Comparison of ENCODE assay signal across 16 cellular contexts in the genomic region with DNA sequence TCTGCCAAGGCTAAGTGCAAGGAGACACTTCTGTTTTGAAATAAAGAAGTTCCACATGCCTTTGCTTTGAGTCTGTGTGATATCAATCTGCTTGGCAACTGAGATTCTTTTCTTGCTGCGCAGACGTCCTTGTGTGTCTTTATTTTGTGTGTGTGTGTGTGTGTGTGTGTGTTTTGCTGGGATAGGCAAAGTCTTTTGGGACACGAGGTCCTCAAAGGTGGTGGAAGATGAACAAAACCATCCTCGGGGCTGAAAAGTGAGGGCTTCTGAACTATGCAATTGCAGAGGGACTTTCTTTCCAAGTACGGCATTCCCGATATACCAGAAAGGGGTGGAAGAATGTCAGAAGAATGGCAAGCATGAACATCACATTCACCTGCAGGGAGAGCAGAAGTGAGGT. TPM values are rescaled to one million over a fixed set of nuclear protein-coding genes. Genes with fewer than 3 reads are reported as not detected.
DNase-seq lines count a peak whose midpoint lies in the region; ATAC-seq and TF ChIP-seq lines count a peak whose summit lies in the region.
"Had no signal": no experiment of that assay in that cellular context is flagged by ENCODE, and none has a peak within 500 bp of the region (broad histone marks: within the 10 kb centered on the region; RNA-seq: fewer than 3 reads in every experiment).

No MANE protein-coding gene starts in this region.

- DNase-seq in cardiac septum (ENCODE audit: low spot score) (peak; percentile 29), Right ventricle myocardium inferior (ENCODE audit: missing footprints) (no peak), RWPE1 (ENCODE audit: low spot score) (no peak), esophagus squamous epithelium (lab: John Stamatoyannopoulos, UW) (no peak), NOMO-1 treated with DMSO at 0.1 percent for 48 hours (lab: John Stamatoyannopoulos, UW; ENCODE audit: unreplicated experiment) (no peak), ACHN (no peak), GM19238 (ENCODE audit: insufficient read length, low spot score) (no peak)
- DNase-seq: colonic mucosa, foreskin fibroblast, NCI-H1694 treated with DMSO at 0.1 percent for 48 hours, NCI-H226, nucleus accumbens, right lobe of liver, stomach had no signal

- TF ChIP-seq POLR2A in esophagus squamous epithelium (IDR thresholded peaks at IDR 0.05), result no peak

- intact Hi-C loops in cardiac septum (cut with DNase I), result loop anchor here (5.0 kb wide), 1 partner anchor 45 kb away; no protein-coding TSS in a partner anchor
- intact Hi-C loops in Right ventricle myocardium inferior (cut with DNase I), result no loop called here
- intact Hi-C loops in esophagus squamous epithelium (cut with DNase I), result no loop called here

- no peaks in the 10 kb centered on the region for H3K27me3 ChIP-seq in esophagus squamous epithelium
- no peaks in the 10 kb centered on the region for H3K27me3 ChIP-seq in subcutaneous abdominal adipose tissue (ENCODE audit: control insufficient read depth in 5 of 5, insufficient read depth in 4 of 5, low read length in 5 of 5)
- H3K27me3 ChIP-seq: colonic mucosa, right lobe of liver, stomach had no signal

- peaks cover 16 to 78% (median 32%) of the 10 kb centered on the region in 3 donors for H3K36me3 ChIP-seq in esophagus squamous epithelium
- peaks cover 7 to 48% (median 37%) of the 10 kb centered on the region in 5 donors for H3K36me3 ChIP-seq in subcutaneous abdominal adipose tissue (ENCODE audit: control insufficient read depth in 5 of 5, insufficient read depth in 5 of 5, low read length in 5 of 5)
- H3K36me3 ChIP-seq: colonic mucosa had no signal

- WGBS in esophagus squamous epithelium, 2 donors, result 72 to 90% methylated on average over 5 to 6 of the region's 6 CpGs

- in situ Hi-C loops in ACHN (cut with HindIII; ENCODE audit: low pct_ligation_motif_present, low pct_unique_long_range_greater_than_20kb, low sequenced_read_pairs), result no loop called here

- H3K4me1 ChIP-seq in esophagus squamous epithelium (peaks cover 0 to 28% (median 17%) of the 10 kb centered on the region in 3 donors), subcutaneous abdominal adipose tissue (ENCODE audit: control insufficient read depth in 5 of 5, insufficient read depth in 5 of 5, low read length in 5 of 5) (peaks cover 10 to 31% (median 17%) of the 10 kb centered on the region in 5 donors)
- H3K4me1 ChIP-seq: colonic mucosa, right lobe of liver had no signal

- peak overlapping the region; percentile 51; the same call in 1 of the 2 replicates for H3K27ac ChIP-seq in RWPE1
- peak overlapping the region in 3 of 4 donors; percentile 37 to 72 (median 57) for H3K27ac ChIP-seq in esophagus squamous epithelium
- peak overlapping the region; percentile 82 for H3K27ac ChIP-seq in subcutaneous abdominal adipose tissue (ENCODE audit: low read depth, low read length)
- H3K27ac ChIP-seq: colonic mucosa, right lobe of liver had no signal

- no peak for ATAC-seq in Right ventricle myocardium inferior
- ATAC-seq: HCT116 had no signal

- TF ChIP-seq CTCF in RWPE1 (conservative IDR thresholded peaks at IDR 0.05; ENCODE audit: low read depth) (no peak), esophagus squamous epithelium (IDR thresholded peaks at IDR 0.05) (no peak)

- H3K9me3 ChIP-seq in esophagus squamous epithelium (no peaks in the 10 kb centered on the region), subcutaneous abdominal adipose tissue (ENCODE audit: control insufficient read depth in 5 of 5, low read length in 5 of 5) (no peaks in the 10 kb centered on the region)
- H3K9me3 ChIP-seq: colonic mucosa, right lobe of liver, stomach had no signal

- CTCF ChIA-PET in RWPE1 (lab: Yijun Ruan, JAX), result interaction anchor here (0.6 kb wide), 1 partner anchor 56 kb away, joined by 4 read pairs; no protein-coding TSS in a partner anchor

- H3K4me3 ChIP-seq in esophagus squamous epithelium (no peak overlapping the region), subcutaneous abdominal adipose tissue (ENCODE audit: low read depth in 1 of 5, low read length in 5 of 5) (no peak overlapping the region)
- H3K4me3 ChIP-seq: colonic mucosa, right lobe of liver, stomach had no signal

- H3K9ac ChIP-seq in subcutaneous abdominal adipose tissue (ENCODE audit: low read length in 5 of 5), result peak overlapping the region in 1 of 5 donors; percentile 1

- POLR2A ChIA-PET in RWPE1 (lab: Yijun Ruan, JAX; ENCODE audit: low non-redundant PET), result no interaction called here

RNA-seq across cellular contexts. Expression of a gene that starts 17.1 kb away (rescaled TPM):
- total RNA-seq in cardiac septum (not detected), Right ventricle myocardium inferior (not detected), esophagus squamous epithelium (not detected)
- total RNA-seq: colonic mucosa had no signal

RNA-seq across cellular contexts. Expression of a gene that starts 19.4 kb away (rescaled TPM):
- total RNA-seq in cardiac septum (26.7 TPM), Right ventricle myocardium inferior (22.4 TPM), esophagus squamous epithelium (10 to 100 TPM; 54.1 to 90.9 (median 75.6) TPM)

RNA-seq across cellular contexts. Expression of a gene that starts 26.6 kb away (rescaled TPM):
- total RNA-seq in cardiac septum, result not detected
- total RNA-seq in Right ventricle myocardium inferior, result not detected
- not detected for total RNA-seq in esophagus squamous epithelium
- total RNA-seq: colonic mucosa, right lobe of liver, stomach had no signal

RNA-seq across cellular contexts. Expression of a gene that starts 52.8 kb away (rescaled TPM):
- total RNA-seq in cardiac septum, result 0.73 TPM
- total RNA-seq in Right ventricle myocardium inferior, result 1.6 TPM
- 1 to 10 TPM in 2 of 4 donors, under 1 TPM in 2; 0.66 to 1.1 (median 0.90) TPM for total RNA-seq in esophagus squamous epithelium
